Comparison of ENCODE assay signal across 33 cellular contexts in genomic region chrX:916235-916609, GRCh38.
DNase-seq lines count a peak whose midpoint lies in the region; ATAC-seq and TF ChIP-seq lines count a peak whose summit lies in the region.
"Had no signal": no experiment of that assay in that cellular context is flagged by ENCODE, and none has a peak within 500 bp of the region (broad histone marks: within the 10 kb centered on the region; RNA-seq: fewer than 3 reads in every experiment).

No MANE protein-coding gene starts in this region.

- DNase-seq in activated CD4-positive, alpha-beta T cell treated with anti-CD3 and anti-CD28 coated beads, Interleukin-2, amount 10 ng/mL, durations not matched to agents 24 days and 14 days, result peak; percentile 52
- DNase-seq in activated CD4-positive, alpha-beta T cell treated with anti-CD3 and anti-CD28 coated beads, Interleukin-2, amount 50 U/mL, for 48 hours, result no peak
- peak; percentile 16 for DNase-seq in MG63
- DNase-seq in fibroblast of mammary gland (ENCODE audit: low read depth), result peak; percentile 8
- DNase-seq in stimulated activated effector memory CD8-positive, alpha-beta T cell treated with anti-CD3 and anti-CD28 coated beads, Interleukin-12 subunit alpha, Interleukin-12 subunit beta, amount 100 ng/mL, for 72 hours (ENCODE audit: low spot score in 2 of 2), result no peak
- DNase-seq in NCI-H1092 treated with DMSO at 0.1 percent for 48 hours (lab: John Stamatoyannopoulos, UW), result no peak
- DNase-seq: activated T-cell treated with anti-CD3 and anti-CD28 coated beads for 4 hours; anterior cingulate cortex; DMS79; effector memory CD4-positive, alpha-beta T cell; lower lobe of right lung; mucosa of descending colon; natural killer cell; NCI-H1417; NCI-H2029 treated with DMSO at 0.1 percent for 48 hours; NCI-H226; occipital lobe; PC-9; psoas muscle; SHP77; stimulated activated naive CD4-positive, alpha-beta T cell had no signal

- H3K9me3 ChIP-seq in MG63, result no peaks in the 10 kb centered on the region
- no peaks in the 10 kb centered on the region for H3K9me3 ChIP-seq in gastroesophageal sphincter
- H3K9me3 ChIP-seq: lower lobe of right lung, psoas muscle, thoracic aorta had no signal

- H3K4me3 Mint-ChIP-seq in activated CD4-positive, alpha-beta T cell treated with anti-CD3 and anti-CD28 coated beads, Interleukin-2, amount 10 ng/mL, durations not matched to agents 24 days and 14 days, result no peak overlapping the region
- no peak overlapping the region for H3K4me3 Mint-ChIP-seq in stimulated activated effector memory CD8-positive, alpha-beta T cell treated with anti-CD3 and anti-CD28 coated beads, Interleukin-12 subunit alpha, Interleukin-12 subunit beta, amount 100 ng/mL, for 72 hours
- H3K4me3 Mint-ChIP-seq: activated CD8-positive, alpha-beta T cell treated with anti-CD3 and anti-CD28 coated beads, Interleukin-2, amount 10 ng/mL, durations not matched to agents 7 days and 5 days; activated naive CD8-positive, alpha-beta T cell; natural killer cell; T-helper 2 cell treated with Interferon-gamma antibody and Interleukin-4, amounts not matched to agents 5 μg/mL and 100 μg/mL, for 36 hours had no signal

- peaks cover 7% of the 10 kb centered on the region for H3K9me3 Mint-ChIP-seq in activated CD4-positive, alpha-beta T cell treated with anti-CD3 and anti-CD28 coated beads, Interleukin-2, amount 10 ng/mL, durations not matched to agents 24 days and 14 days
- peaks cover 6% of the 10 kb centered on the region for H3K9me3 Mint-ChIP-seq in stimulated activated effector memory CD8-positive, alpha-beta T cell treated with anti-CD3 and anti-CD28 coated beads, Interleukin-12 subunit alpha, Interleukin-12 subunit beta, amount 100 ng/mL, for 72 hours

- H3K36me3 Mint-ChIP-seq in activated CD4-positive, alpha-beta T cell treated with anti-CD3 and anti-CD28 coated beads, Interleukin-2, amount 10 ng/mL, durations not matched to agents 24 days and 14 days (ENCODE audit: low read depth), result no peaks in the 10 kb centered on the region
- H3K36me3 Mint-ChIP-seq in stimulated activated effector memory CD8-positive, alpha-beta T cell treated with anti-CD3 and anti-CD28 coated beads, Interleukin-12 subunit alpha, Interleukin-12 subunit beta, amount 100 ng/mL, for 72 hours, result peaks cover 6% of the 10 kb centered on the region
- H3K36me3 Mint-ChIP-seq: activated naive CD8-positive, alpha-beta T cell; natural killer cell had no signal

- intact Hi-C loops in activated CD4-positive, alpha-beta T cell treated with anti-CD3 and anti-CD28 coated beads, Interleukin-2, amount 10 ng/mL, durations not matched to agents 24 days and 14 days (cut with micrococcal nuclease), result loop anchor here (10.0 kb wide), 3 partner anchors 159 to 341 kb away; no protein-coding TSS in a partner anchor

- no peaks in the 10 kb centered on the region for H3K4me1 ChIP-seq in gastroesophageal sphincter
- H3K4me1 ChIP-seq: lower lobe of right lung, psoas muscle had no signal

- H3K36me3 ChIP-seq in MG63 (no peaks in the 10 kb centered on the region), gastroesophageal sphincter (no peaks in the 10 kb centered on the region)
- H3K36me3 ChIP-seq: cardiac muscle cell, lower lobe of right lung, thoracic aorta had no signal

- no peaks in the 10 kb centered on the region for H3K27me3 Mint-ChIP-seq in activated CD4-positive, alpha-beta T cell treated with anti-CD3 and anti-CD28 coated beads, Interleukin-2, amount 10 ng/mL, durations not matched to agents 24 days and 14 days
- H3K27me3 Mint-ChIP-seq: activated naive CD8-positive, alpha-beta T cell had no signal

- no peak overlapping the region for H3K27ac ChIP-seq in gastroesophageal sphincter
- H3K27ac ChIP-seq: 22Rv1, cardiac muscle cell, coronary artery, epithelial cell of prostate, HL-60, KMS-11, lower lobe of right lung, PC-9, psoas muscle, thoracic aorta had no signal

- H3K27me3 ChIP-seq in MG63 (no peaks in the 10 kb centered on the region), gastroesophageal sphincter (peaks cover 11% of the 10 kb centered on the region)
- H3K27me3 ChIP-seq: cardiac muscle cell had no signal

- no peak overlapping the region for H3K27ac Mint-ChIP-seq in activated CD4-positive, alpha-beta T cell treated with anti-CD3 and anti-CD28 coated beads, Interleukin-2, amount 10 ng/mL, durations not matched to agents 24 days and 14 days
- no peak overlapping the region for H3K27ac Mint-ChIP-seq in stimulated activated effector memory CD8-positive, alpha-beta T cell treated with anti-CD3 and anti-CD28 coated beads, Interleukin-12 subunit alpha, Interleukin-12 subunit beta, amount 100 ng/mL, for 72 hours
- H3K27ac Mint-ChIP-seq: activated CD8-positive, alpha-beta T cell treated with anti-CD3 and anti-CD28 coated beads, Interleukin-2, amount 10 ng/mL, durations not matched to agents 7 days and 5 days; activated naive CD8-positive, alpha-beta T cell; natural killer cell; T-helper 2 cell treated with Interferon-gamma antibody and Interleukin-4, amounts not matched to agents 5 μg/mL and 100 μg/mL, for 36 hours had no signal

- TF ChIP-seq CTCF in fibroblast of mammary gland (conservative IDR thresholded peaks at IDR 0.05; ENCODE audit: control insufficient read depth, insufficient read depth, low read depth, low read length), result no peak
- TF ChIP-seq CTCF in gastroesophageal sphincter (IDR thresholded peaks at IDR 0.05), result no peak

- no peaks in the 10 kb centered on the region for H3K4me1 Mint-ChIP-seq in activated CD4-positive, alpha-beta T cell treated with anti-CD3 and anti-CD28 coated beads, Interleukin-2, amount 10 ng/mL, durations not matched to agents 24 days and 14 days
- H3K4me1 Mint-ChIP-seq in stimulated activated effector memory CD8-positive, alpha-beta T cell treated with anti-CD3 and anti-CD28 coated beads, Interleukin-12 subunit alpha, Interleukin-12 subunit beta, amount 100 ng/mL, for 72 hours, result no peaks in the 10 kb centered on the region
- H3K4me1 Mint-ChIP-seq: natural killer cell had no signal

- TF ChIP-seq POLR2A in gastroesophageal sphincter (IDR thresholded peaks at IDR 0.05), result no peak

- ATAC-seq in stimulated activated effector memory CD8-positive, alpha-beta T cell treated with anti-CD3 and anti-CD28 coated beads, Interleukin-12 subunit alpha, Interleukin-12 subunit beta, amount 100 ng/mL, for 72 hours, result peak; percentile 13
- ATAC-seq in gastroesophageal sphincter (no peak), GM21528 (IDR thresholded peaks at IDR 0.05; ENCODE audit: low FRiP score, unreplicated experiment) (no peak)
- ATAC-seq: lower lobe of right lung, psoas muscle had no signal

- no peak for TF ChIP-seq EP300 in gastroesophageal sphincter (IDR thresholded peaks at IDR 0.05)

- WGBS in gastroesophageal sphincter (ENCODE audit: low coverage in 1 of 2), 2 donors, result 41 to 50% methylated on average over 4 to 7 of the region's 9 CpGs

- no peak overlapping the region for H3K4me3 ChIP-seq in MG63
- no peak overlapping the region for H3K4me3 ChIP-seq in fibroblast of mammary gland (ENCODE audit: control insufficient read depth, low read depth, low read length)
- no peak overlapping the region for H3K4me3 ChIP-seq in gastroesophageal sphincter
- H3K4me3 ChIP-seq: cardiac muscle cell, coronary artery, lower lobe of right lung, mucosa of descending colon, PC-9, psoas muscle, thoracic aorta had no signal

Comparison
In these comparisons a context has a peak if more than half of its experiments do, and no peak if none do; other contexts are left out.
1. DNase-seq: peak in activated CD4-positive, alpha-beta T cell treated with anti-CD3 and anti-CD28 coated beads, Interleukin-2, amount 10 ng/mL, durations not matched to agents 24 days and 14 days (single experiment), MG63 (single experiment) and fibroblast of mammary gland (single experiment); none in activated CD4-positive, alpha-beta T cell treated with anti-CD3 and anti-CD28 coated beads, Interleukin-2, amount 50 U/mL, for 48 hours (0 of 2), stimulated activated effector memory CD8-positive, alpha-beta T cell treated with anti-CD3 and anti-CD28 coated beads, Interleukin-12 subunit alpha, Interleukin-12 subunit beta, amount 100 ng/mL, for 72 hours (0 of 2) and NCI-H1092 treated with DMSO at 0.1 percent for 48 hours (single experiment).